In genomic region chr7:121083790-121084251, GRCh38 we compare ENCODE assay signal across 17 cellular contexts.
A peak's percentile ranks its signal among the peaks of the same experiment; 100 is the strongest.
DNase-seq lines count a peak whose midpoint lies in the region; ATAC-seq, FAIRE-seq and TF ChIP-seq lines count a peak whose summit lies in the region.
"Had no signal": no experiment of that assay in that cellular context is flagged by ENCODE, and none has a peak within 500 bp of the region (broad histone marks: within the 10 kb centered on the region; RNA-seq: fewer than 3 reads in every experiment).

No MANE protein-coding gene starts in this region.

- peaks cover 1% of the 10 kb centered on the region for H3K4me1 Mint-ChIP-seq in CD14-positive monocyte
- H3K4me1 Mint-ChIP-seq: T-cell had no signal

- TF ChIP-seq CTCF in A549 (IDR thresholded peaks at IDR 0.05): no peak
- no peak for TF ChIP-seq CTCF in K562 (IDR thresholded peaks at IDR 0.05 in 2 of 3, conservative IDR thresholded peaks at IDR 0.05 in 1 of 3; ENCODE audit: insufficient read depth in 2 of 3, low read depth in 1 of 3, low read length in 3 of 3)
- no peak for TF ChIP-seq CTCF in CD14-positive monocyte (IDR thresholded peaks at IDR 0.05)

- H3K4me3 Mint-ChIP-seq in CD14-positive monocyte: no peak overlapping the region
- H3K4me3 Mint-ChIP-seq: naive thymus-derived CD8-positive, alpha-beta T cell; T-cell had no signal

- no peak overlapping the region for H3K27ac ChIP-seq in A549
- peak overlapping the region; percentile 43; the same call in 2 of the 3 replicates for H3K27ac ChIP-seq in K562 (ENCODE audit: extremely low read depth, low read depth, low read length)
- peak overlapping the region; percentile 10 for H3K27ac ChIP-seq in muscle layer of colon (ENCODE audit: low read depth, low read length)
- H3K27ac ChIP-seq: left lung had no signal

- no peak overlapping the region for H2AFZ ChIP-seq in K562 (ENCODE audit: low read depth, low read length)

- H3K9me1 ChIP-seq in K562 (ENCODE audit: control insufficient read depth, insufficient read depth, low read length): no peaks in the 10 kb centered on the region

- H3K9me3 ChIP-seq in A549 (no peaks in the 10 kb centered on the region), K562 (replicated peaks; ENCODE audit: control insufficient read depth, insufficient read depth, low read depth, low read length) (no peaks in the 10 kb centered on the region), muscle layer of colon (ENCODE audit: low read length) (no peaks in the 10 kb centered on the region)
- H3K9me3 ChIP-seq: left lung had no signal

- no peak for TF ChIP-seq RAD21 in A549 (conservative IDR thresholded peaks at IDR 0.05 in 1 of 2, IDR thresholded peaks at IDR 0.05 in 1 of 2)
- TF ChIP-seq RAD21 in K562 (CRISPR knock-in tag; conservative IDR thresholded peaks at IDR 0.05 in 1 of 2, IDR thresholded peaks at IDR 0.05 in 1 of 2): no peak

- peaks cover 37% of the 10 kb centered on the region for H4K20me1 ChIP-seq in K562 (replicated peaks; ENCODE audit: control insufficient read depth, insufficient read depth, low read length)

- no peak for ATAC-seq in A549
- peak; percentile 0; the same call in 2 of the 3 replicates for ATAC-seq in K562
- no peak for ATAC-seq in HG03196 (IDR thresholded peaks at IDR 0.05; ENCODE audit: unreplicated experiment)
- ATAC-seq: activated naive CD4-positive, alpha-beta T cell treated with anti-CD3 and anti-CD28 coated beads, Interleukin-2, amount 50 U/mL, for 72 hours; naive thymus-derived CD8-positive, alpha-beta T cell; T-cell had no signal

- no peaks in the 10 kb centered on the region for H3K36me3 Mint-ChIP-seq in CD14-positive monocyte
- H3K36me3 Mint-ChIP-seq: activated naive CD4-positive, alpha-beta T cell treated with anti-CD3 and anti-CD28 coated beads, Interleukin-2, amount 50 U/mL, for 72 hours; naive thymus-derived CD8-positive, alpha-beta T cell; T-cell had no signal

- H3K9ac ChIP-seq in K562 (ENCODE audit: insufficient read depth in 1 of 2, low read depth in 2 of 2, low read length in 2 of 2) (peak overlapping the region in 1 of 2 experiments; percentile 13; a peak in 2 of 4 replicates), muscle layer of colon (ENCODE audit: low read length) (no peak overlapping the region)

- TF ChIP-seq EP300 in A549 (IDR thresholded peaks at IDR 0.05) (no peak), K562 (IDR thresholded peaks at IDR 0.05; ENCODE audit: low read length) (no peak)

- CTCF ChIA-PET in A549 (lab: Yijun Ruan, JAX) (interaction anchor here (0.9 to 3.6 kb wide), 6 partner anchors 9 to 291 kb away, joined by 3 to 26 read pairs (median 8); partner anchors contain the start of gene CPED1), K562 (lab: Yijun Ruan, JAX; ENCODE audit: low intra/inter-chr PET ratio) (no interaction called here)

- in situ Hi-C loops in K562 (cut with MboI): no loop called here

- H3K4me2 ChIP-seq in A549: 0 out of 3 replicates have a peak overlapping the region, but pooled peaks have one; percentile 15
- peak overlapping the region; percentile 71 for H3K4me2 ChIP-seq in K562 (ENCODE audit: insufficient read depth, low read length)

- H3K4me1 ChIP-seq in A549: peaks cover 9% of the 10 kb centered on the region; the same call in 2 of the 3 replicates
- H3K4me1 ChIP-seq in K562 (replicated peaks in 1 of 2; ENCODE audit: control insufficient read depth in 2 of 2, insufficient read depth in 2 of 2, low read length in 2 of 2): peaks cover 7 to 63% of the 10 kb centered on the region in 2 experiments
- peaks cover 42% of the 10 kb centered on the region for H3K4me1 ChIP-seq in muscle layer of colon (ENCODE audit: insufficient read depth, low read length)
- H3K4me1 ChIP-seq: left lung had no signal

- FAIRE-seq in A549 (lab: Jason Lieb, UNC): no peak
- no peak for FAIRE-seq in K562 (lab: Jason Lieb, UNC)
- FAIRE-seq: colon, urothelium cell line had no signal

- no TSS peak for BruUV-seq in K562 (replicated peaks; lab: Mats Ljungman, UMichigan)

- H3K27ac Mint-ChIP-seq in CD14-positive monocyte: no peak overlapping the region
- H3K27ac Mint-ChIP-seq: activated naive CD4-positive, alpha-beta T cell treated with anti-CD3 and anti-CD28 coated beads, Interleukin-2, amount 50 U/mL, for 72 hours; naive thymus-derived CD8-positive, alpha-beta T cell; T-cell had no signal

- H3K4me3 ChIP-seq in A549 (no peak overlapping the region), K562 (no peak overlapping the region), muscle layer of colon (ENCODE audit: low read depth in 1 of 2, low read length in 2 of 2) (no peak overlapping the region)
- H3K4me3 ChIP-seq: left lung had no signal

- TF ChIP-seq POLR2A in A549 (IDR thresholded peaks at IDR 0.05; ENCODE audit: low read length) (no peak), K562 (conservative IDR thresholded peaks at IDR 0.05) (no peak)

- POLR2A ChIA-PET in A549 (lab: Yijun Ruan, JAX) (interaction anchor here (1.1 kb wide), 1 partner anchor 133 kb away, joined by 3 read pairs; the partner anchor contains the start of gene ING3), K562 (lab: Yijun Ruan, JAX) (interaction anchor here (0.7 to 4.6 kb wide), 14 partner anchors 8 to 250 kb away, joined by 3 to 41 read pairs (median 4); partner anchors contain the start of genes CPED1 and ING3)

- H3K27me3 ChIP-seq in K562 (ENCODE audit: control insufficient read depth in 2 of 2, insufficient read depth in 2 of 2, low read length in 2 of 2): no peaks in the 10 kb centered on the region
- H3K27me3 ChIP-seq in muscle layer of colon (ENCODE audit: control insufficient read depth in 1 of 2, insufficient read depth in 2 of 2, low read length in 2 of 2): no peaks in the 10 kb centered on the region
- H3K27me3 ChIP-seq: left lung had no signal

- 6% methylated on average over 1 of the region's 1 CpG for WGBS in A549 (ENCODE audit: missing lambda C conversion rate)
- WGBS in K562 (ENCODE audit: insufficient coverage, low coverage, missing lambda C conversion rate): 69% methylated on average over 1 of the region's 1 CpG

- H3K79me2 ChIP-seq in K562 (ENCODE audit: control insufficient read depth, insufficient read depth, low read length): peaks cover 100% of the 10 kb centered on the region

- H3K36me3 ChIP-seq in K562 (ENCODE audit: control insufficient read depth, insufficient read depth, low read length) (peaks cover 90% of the 10 kb centered on the region), muscle layer of colon (ENCODE audit: insufficient read depth, low read length) (no peaks in the 10 kb centered on the region)
- H3K36me3 ChIP-seq: left lung had no signal

- intact Hi-C loops in K562 (cut with micrococcal nuclease) (no loop called here), CD14-positive monocyte (cut with micrococcal nuclease) (loop anchor here (2.0 to 5.0 kb wide), 2 partner anchors 97 kb away; partner anchors contain the start of gene CPED1 (in 1 of the 2))

- H3K9me3 Mint-ChIP-seq in CD14-positive monocyte: no peaks in the 10 kb centered on the region
- H3K9me3 Mint-ChIP-seq: activated naive CD4-positive, alpha-beta T cell treated with anti-CD3 and anti-CD28 coated beads, Interleukin-2, amount 50 U/mL, for 72 hours; naive thymus-derived CD8-positive, alpha-beta T cell; T-cell had no signal

- peaks cover 0 to 3% (median 0%) of the 10 kb centered on the region in 3 donors for H3K27me3 Mint-ChIP-seq in CD14-positive monocyte (ENCODE audit: low read depth in 3 of 3)

- no peak for DNase-seq in A549 (ENCODE audit: low read depth in 1 of 2, low spot score in 1 of 2)
- peak; percentile 75 for DNase-seq in LHCN-M2 (ENCODE audit: low read depth)
- DNase-seq in K562 (ENCODE audit: extremely low read depth in 1 of 4, low spot score in 3 of 4): no peak
- DNase-seq in T-helper 1 cell: no peak
- no peak for DNase-seq in stimulated activated CD4-positive, alpha-beta T cell treated with anti-CD3 and anti-CD28 coated beads, Interleukin-1b, Interleukin-23, amount 100 ng/mL, for 48 hours
- no peak for DNase-seq in CD14-positive monocyte (ENCODE audit: low spot score)
- DNase-seq: activated CD4-positive, CD25-positive, alpha-beta regulatory T cell treated with anti-CD3 and anti-CD28 coated beads, Interleukin-2, amount 50 U/mL, for 72 hours; left lung; naive thymus-derived CD8-positive, alpha-beta T cell; NCI-H446; stimulated activated CD4-positive, alpha-beta T cell treated with anti-CD3 and anti-CD28 coated beads, Interleukin-4, amount 100 ng/mL, for 24 hours; T-cell had no signal

TF ChIP-seq in A549, 52 proteins besides CTCF, POLR2A, EP300 and RAD21:
- TF ChIP-seq RFX5 (IDR thresholded peaks at IDR 0.05) (peak; percentile 69; the same call in 1 of the 2 replicates), FOSB (CRISPR knock-in tag; IDR thresholded peaks at IDR 0.05) (no peak), RNF2 (IDR thresholded peaks at IDR 0.05; ENCODE audit: borderline replicate concordance, low read depth) (no peak)

TF ChIP-seq in K562, 482 proteins besides CTCF, POLR2A, EP300 and RAD21 (continues in another document):
- TF ChIP-seq SUPT5H (IDR thresholded peaks at IDR 0.05): no peak
- TF ChIP-seq C11orf30 (IDR thresholded peaks at IDR 0.05; ENCODE audit: low read depth): peak; percentile 40; the same call in 1 of the 2 replicates
- TF ChIP-seq SNRNP70 (optimal IDR thresholded peaks at IDR 0.05; ENCODE audit: low read depth, low read length): no peak
- no peak for TF ChIP-seq ZNF23 (CRISPR knock-in tag; IDR thresholded peaks at IDR 0.05)
- peak; percentile 39 for TF ChIP-seq U2AF1 (optimal IDR thresholded peaks at IDR 0.05; ENCODE audit: low read depth, low read length)
- TF ChIP-seq RBM22 (IDR thresholded peaks at IDR 0.05; ENCODE audit: low read depth, low read length, poor library complexity, severe bottlenecking): peak; percentile 85
- TF ChIP-seq ETV5 (CRISPR knock-in tag; IDR thresholded peaks at IDR 0.05; ENCODE audit: low read depth): no peak
- no peak for TF ChIP-seq PCBP1 (IDR thresholded peaks at IDR 0.05; ENCODE audit: low read depth, low read length, poor library complexity, severe bottlenecking)
- no peak for TF ChIP-seq ELF2 (CRISPR knock-in tag; IDR thresholded peaks at IDR 0.05)
- no peak for TF ChIP-seq POLR3G (IDR thresholded peaks at IDR 0.05; ENCODE audit: extremely low read depth, insufficient read length, insufficient replicate concordance)
- no peak for TF ChIP-seq ARNT (IDR thresholded peaks at IDR 0.05)
- no peak for TF ChIP-seq ELF4 (CRISPR knock-in tag; IDR thresholded peaks at IDR 0.05)
- TF ChIP-seq ZNF133 (CRISPR knock-in tag; IDR thresholded peaks at IDR 0.05): no peak
- peak; percentile 54 for TF ChIP-seq CCNT2 (IDR thresholded peaks at IDR 0.05; ENCODE audit: borderline replicate concordance, extremely low read depth, insufficient read length, low read depth, low read length)
- TF ChIP-seq USF1 (CRISPR knock-in tag; IDR thresholded peaks at IDR 0.05): no peak
- TF ChIP-seq STAT5A (IDR thresholded peaks at IDR 0.05; ENCODE audit: borderline replicate concordance, low read length): no peak
- TF ChIP-seq KAT8 (IDR thresholded peaks at IDR 0.05; ENCODE audit: low read depth): no peak

Comparison
In these comparisons a context has a peak if more than half of its experiments do, and no peak if none do; other contexts are left out.
1. H3K27ac ChIP-seq: peak in K562 (single experiment) and muscle layer of colon (single experiment); none in A549 (0 of 2).
2. Of the 35 proteins assayed by ChIP-seq in both K562 and A549: peak only in K562: none; only in A549: RFX5; in both: none; in neither: 34.